9 cellular contexts compared by ENCODE assay signal in genomic region chr21:44143380-44143779, GRCh38. TPM values are rescaled to one million over a fixed set of nuclear protein-coding genes. Genes with fewer than 3 reads are reported as not detected.
DNase-seq lines count a peak whose midpoint lies in the region; ATAC-seq, FAIRE-seq and TF ChIP-seq lines count a peak whose summit lies in the region.
"Not testable (repeated sequence)": the region's sequence is repeated elsewhere in the genome, so short reads cannot be mapped to it uniquely, and the experiment has no call there.
"Had no signal": no experiment of that assay in that cellular context is flagged by ENCODE, and none has a peak within 500 bp of the region (broad histone marks: within the 10 kb centered on the region; RNA-seq: fewer than 3 reads in every experiment).

No MANE protein-coding gene starts in this region.

- POLR2A ChIA-PET in CD8-positive, alpha-beta T cell (lab: Charles Lee); activated CD4-positive, alpha-beta memory T cell treated with anti-CD3 and anti-CD28 coated beads for 36 hours (lab: Charles Lee): not testable (repeated sequence)

- H3K27ac ChIP-seq in CD8-positive, alpha-beta T cell (ENCODE audit: low read depth, low read length): not testable (repeated sequence)

- H3K36me3 Mint-ChIP-seq in CD8-positive, alpha-beta T cell; activated CD4-positive, alpha-beta memory T cell treated with anti-CD3 and anti-CD28 coated beads for 36 hours; glutamatergic neuron (ENCODE audit: unreplicated experiment); stimulated activated naive B cell treated with anti-CD40 and anti-IgM and Interleukin-4, amounts not matched to agents 10 μg/mL and 1 μg/mL and 100 μg/mL, for 72 hours: not testable (repeated sequence)

- CTCF ChIA-PET in CD8-positive, alpha-beta T cell (lab: Charles Lee); activated CD4-positive, alpha-beta memory T cell treated with anti-CD3 and anti-CD28 coated beads for 36 hours (lab: Charles Lee): not testable (repeated sequence)

- not testable (repeated sequence) for H3K27ac Mint-ChIP-seq in CD8-positive, alpha-beta T cell; activated CD4-positive, alpha-beta memory T cell treated with anti-CD3 and anti-CD28 coated beads for 36 hours; glutamatergic neuron (ENCODE audit: unreplicated experiment); stimulated activated naive B cell treated with anti-CD40 and anti-IgM and Interleukin-4, amounts not matched to agents 10 μg/mL and 1 μg/mL and 100 μg/mL, for 72 hours

- H3K4me3 ChIP-seq in CD8-positive, alpha-beta T cell (ENCODE audit: low read depth, low read length): not testable (repeated sequence)

- peak in 2 of 7 experiments; percentile 57 to 59 for DNase-seq in CD8-positive, alpha-beta T cell
- not testable (repeated sequence) for DNase-seq in GM19239 (ENCODE audit: insufficient read length, low spot score); stimulated activated naive B cell treated with anti-CD40 and anti-IgM and Interleukin-4, amounts not matched to agents 10 μg/mL and 1 μg/mL and 100 μg/mL, for 72 hours
- DNase-seq in activated CD4-positive, alpha-beta memory T cell treated with anti-CD3 and anti-CD28 coated beads for 36 hours: peak; percentile 54
- peak; percentile 34 for DNase-seq in activated T-helper 1 cell treated with Interleukin-2 at 50 U/mL for 16 hours (ENCODE audit: low read depth)
- DNase-seq in glutamatergic neuron: peak; percentile 5

- H3K4me3 Mint-ChIP-seq in CD8-positive, alpha-beta T cell; activated CD4-positive, alpha-beta memory T cell treated with anti-CD3 and anti-CD28 coated beads for 36 hours; glutamatergic neuron (ENCODE audit: unreplicated experiment); stimulated activated naive B cell treated with anti-CD40 and anti-IgM and Interleukin-4, amounts not matched to agents 10 μg/mL and 1 μg/mL and 100 μg/mL, for 72 hours: not testable (repeated sequence)

- intact Hi-C loops in CD8-positive, alpha-beta T cell (cut with DNase I, micrococcal nuclease); activated CD4-positive, alpha-beta memory T cell treated with anti-CD3 and anti-CD28 coated beads for 36 hours (cut with micrococcal nuclease): not testable (repeated sequence)

- H3K4me1 ChIP-seq in CD8-positive, alpha-beta T cell (ENCODE audit: insufficient read depth, low read length): not testable (repeated sequence)

- H3K4me1 Mint-ChIP-seq in CD8-positive, alpha-beta T cell (ENCODE audit: low read depth); activated CD4-positive, alpha-beta memory T cell treated with anti-CD3 and anti-CD28 coated beads for 36 hours (ENCODE audit: low read depth); glutamatergic neuron (ENCODE audit: low read depth, unreplicated experiment); stimulated activated naive B cell treated with anti-CD40 and anti-IgM and Interleukin-4, amounts not matched to agents 10 μg/mL and 1 μg/mL and 100 μg/mL, for 72 hours: not testable (repeated sequence)

- peak; percentile 70 for ATAC-seq in CD8-positive, alpha-beta T cell
- ATAC-seq in HG02678 (IDR thresholded peaks at IDR 0.05; ENCODE audit: unreplicated experiment): peak; percentile 47
- ATAC-seq in HG03460 (IDR thresholded peaks at IDR 0.05; ENCODE audit: unreplicated experiment): peak; percentile 48
- ATAC-seq in stimulated activated naive B cell treated with anti-CD40 and anti-IgM and Interleukin-4, amounts not matched to agents 10 μg/mL and 1 μg/mL and 100 μg/mL, for 72 hours (replicated peaks): peak; percentile 67 to 73

- not testable (repeated sequence) for H3K27me3 ChIP-seq in CD8-positive, alpha-beta T cell (ENCODE audit: insufficient read depth, low read length)

- not testable (repeated sequence) for H3K27me3 Mint-ChIP-seq in CD8-positive, alpha-beta T cell (ENCODE audit: low read depth); activated CD4-positive, alpha-beta memory T cell treated with anti-CD3 and anti-CD28 coated beads for 36 hours; glutamatergic neuron (ENCODE audit: unreplicated experiment); stimulated activated naive B cell treated with anti-CD40 and anti-IgM and Interleukin-4, amounts not matched to agents 10 μg/mL and 1 μg/mL and 100 μg/mL, for 72 hours

- not testable (repeated sequence) for H3K9me3 ChIP-seq in CD8-positive, alpha-beta T cell (ENCODE audit: low read length)

- peak; percentile 98 for FAIRE-seq in GM19239 (lab: Jason Lieb, UNC)

- H3K36me3 ChIP-seq in CD8-positive, alpha-beta T cell (ENCODE audit: insufficient read depth, low read length): not testable (repeated sequence)

- not testable (repeated sequence) for H3K9me3 Mint-ChIP-seq in CD8-positive, alpha-beta T cell; activated CD4-positive, alpha-beta memory T cell treated with anti-CD3 and anti-CD28 coated beads for 36 hours; glutamatergic neuron (ENCODE audit: unreplicated experiment); stimulated activated naive B cell treated with anti-CD40 and anti-IgM and Interleukin-4, amounts not matched to agents 10 μg/mL and 1 μg/mL and 100 μg/mL, for 72 hours

- TF ChIP-seq CTCF in CD8-positive, alpha-beta T cell (IDR thresholded peaks at IDR 0.05); glutamatergic neuron (IDR thresholded peaks at IDR 0.05; ENCODE audit: partially characterized antibody, unreplicated experiment): not testable (repeated sequence)

RNA-seq across cellular contexts. Expression of gene GATD3, which starts 9.9 kb away (rescaled TPM):
- total RNA-seq in CD8-positive, alpha-beta T cell: 10 to 100 TPM in 1 of 2 experiments, 1 to 10 TPM in 1; 8.2 to 10.4 TPM
- 10 to 100 TPM; 40.1 to 44.9 TPM for total RNA-seq in activated CD4-positive, alpha-beta memory T cell treated with anti-CD3 and anti-CD28 coated beads for 36 hours
- 64.6 TPM for total RNA-seq in glutamatergic neuron (ENCODE audit: unreplicated experiment)
- total RNA-seq: ascending aorta had no signal

RNA-seq across cellular contexts. Expression of gene PWP2, which starts 36.2 kb away (rescaled TPM):
- total RNA-seq in CD8-positive, alpha-beta T cell: 10 to 100 TPM; 15.7 to 22.9 TPM
- total RNA-seq in activated CD4-positive, alpha-beta memory T cell treated with anti-CD3 and anti-CD28 coated beads for 36 hours: 10 to 100 TPM; 38.5 to 39.8 TPM
- total RNA-seq in glutamatergic neuron (ENCODE audit: unreplicated experiment): 22.1 TPM
